In genomic region chr10:73584737-73585136, GRCh38 we compare ENCODE assay signal across 19 cellular contexts. TPM values are rescaled to one million over a fixed set of nuclear protein-coding genes. Genes with fewer than 3 reads are reported as not detected.
DNase-seq lines count a peak whose midpoint lies in the region; ATAC-seq and TF ChIP-seq lines count a peak whose summit lies in the region.
"Had no signal": no experiment of that assay in that cellular context is flagged by ENCODE, and none has a peak within 500 bp of the region (broad histone marks: within the 10 kb centered on the region; RNA-seq: fewer than 3 reads in every experiment).

No MANE protein-coding gene starts in this region.

- no peak overlapping the region for H3K4me2 ChIP-seq in osteoblast (ENCODE audit: insufficient read depth, low read length)
- H3K4me2 ChIP-seq: KMS-11 had no signal

- H4K20me1 ChIP-seq in osteoblast (ENCODE audit: insufficient read depth, low read length): no peaks in the 10 kb centered on the region

- H3K4me1 ChIP-seq in osteoblast (ENCODE audit: insufficient read depth, low read length): peaks cover 28% of the 10 kb centered on the region

- ATAC-seq in HG02870 (IDR thresholded peaks at IDR 0.05; ENCODE audit: unreplicated experiment): no peak
- ATAC-seq: activated T-helper 17 cell treated with anti-CD3 and anti-CD28 coated beads, Interleukin-2, amount 50 U/mL, for 72 hours had no signal

- H3K27me3 ChIP-seq in osteoblast (ENCODE audit: insufficient read depth, low read length): no peaks in the 10 kb centered on the region
- H3K27me3 ChIP-seq in brain microvascular endothelial cell (replicated peaks): no peaks in the 10 kb centered on the region
- H3K27me3 ChIP-seq: ascending aorta had no signal

- no peak overlapping the region for H2AFZ ChIP-seq in osteoblast (ENCODE audit: low read length)

- no peaks in the 10 kb centered on the region for H3K36me3 ChIP-seq in osteoblast (ENCODE audit: insufficient read depth, low read length)
- H3K36me3 ChIP-seq in brain microvascular endothelial cell (replicated peaks): no peaks in the 10 kb centered on the region
- H3K36me3 ChIP-seq: ascending aorta had no signal

- DNase-seq in Daoy (ENCODE audit: low read depth): peak; percentile 16
- peak; percentile 63 for DNase-seq in HT1080 (ENCODE audit: low read depth)
- no peak for DNase-seq in caudate nucleus (lab: John Stamatoyannopoulos, UW)
- peak; percentile 22 for DNase-seq in osteoblast (ENCODE audit: insufficient read length, low spot score, missing footprints)
- no peak for DNase-seq in NOMO-1 treated with DMSO at 0.1 percent for 48 hours (lab: John Stamatoyannopoulos, UW; ENCODE audit: unreplicated experiment)
- DNase-seq in middle frontal gyrus (ENCODE audit: extremely low spot score, low spot score): no peak
- no peak for DNase-seq in brain microvascular endothelial cell
- DNase-seq: activated CD4-positive, alpha-beta T cell treated with anti-CD3 and anti-CD28 coated beads, Interleukin-2, amount 50 U/mL, for 4 hours; C1 segment of cervical spinal cord; foreskin melanocyte; NCI-H1694 treated with DMSO at 0.1 percent for 48 hours; NCI-H748 treated with DMSO at 0.1 percent for 48 hours; Right ventricle myocardium superior; T-helper 9 cell had no signal

- peaks cover 3% of the 10 kb centered on the region for H3K9me3 ChIP-seq in osteoblast (ENCODE audit: low read depth, low read length)
- H3K9me3 ChIP-seq: ascending aorta had no signal

- H3K4me3 ChIP-seq in osteoblast (ENCODE audit: insufficient read depth, low read length): no peak overlapping the region
- no peak overlapping the region for H3K4me3 ChIP-seq in brain microvascular endothelial cell (ENCODE audit: low read depth, low read length)
- H3K4me3 ChIP-seq: ascending aorta had no signal

- H3K27ac ChIP-seq in caudate nucleus (ENCODE audit: low read depth, low read length) (peak overlapping the region; percentile 9), osteoblast (ENCODE audit: low read depth, low read length) (no peak overlapping the region), brain microvascular endothelial cell (no peak overlapping the region)
- H3K27ac ChIP-seq: ascending aorta, KMS-11 had no signal

- TF ChIP-seq CTCF in osteoblast (IDR thresholded peaks at IDR 0.05; ENCODE audit: extremely low read depth, low read depth, low read length) (no peak), brain microvascular endothelial cell (IDR thresholded peaks at IDR 0.05; ENCODE audit: low read depth, low read length, missing control alignments) (no peak)

- H3K79me2 ChIP-seq in osteoblast (ENCODE audit: insufficient read depth, low read length): peaks cover 2% of the 10 kb centered on the region

- in situ Hi-C loops in brain microvascular endothelial cell (cut with HindIII; ENCODE audit: low pct_ligation_motif_present, low sequenced_read_pairs): no loop called here

RNA-seq across cellular contexts. Expression of gene USP54, which starts 6.4 kb away (rescaled TPM):
- total RNA-seq in Daoy (2014; rRNA removed; shearing (Covaris generic)): 12.1 and 19.1 TPM in 2 replicates
- 12.4 and 15.9 TPM in 2 replicates for total RNA-seq in HT1080 (2014; rRNA removed; shearing (Covaris generic))
- 9.7 and 12.1 TPM in 2 replicates for polyA plus RNA-seq in HT1080 (2015; cell fraction: cytosol; rRNA removed)
- 35.2 and 37.1 TPM in 2 replicates for polyA plus RNA-seq in HT1080 (2015; cell fraction: nucleus; rRNA removed)
- total RNA-seq in osteoblast: 23.0 and 25.0 TPM in 2 replicates

RNA-seq across cellular contexts. Expression of gene MYOZ1, which starts 56.5 kb away (rescaled TPM):
- not detected in 2 replicates for total RNA-seq in Daoy (2014; rRNA removed; shearing (Covaris generic))
- not detected in 2 replicates for total RNA-seq in HT1080 (2014; rRNA removed; shearing (Covaris generic))
- not detected in 2 replicates for polyA plus RNA-seq in HT1080 (2015; cell fraction: cytosol; rRNA removed)
- not detected in 2 replicates for polyA plus RNA-seq in HT1080 (2015; cell fraction: nucleus; rRNA removed)
- total RNA-seq in osteoblast: not detected in 2 replicates
- total RNA-seq: activated T-helper 17 cell treated with anti-CD3 and anti-CD28 coated beads, Interleukin-2, amount 50 U/mL, for 72 hours had no signal
- polyA plus RNA-seq: keratinocyte had no signal

Comparison
In these comparisons a context has a peak if more than half of its experiments do, and no peak if none do; other contexts are left out.
1. DNase-seq: peak in Daoy (single experiment), HT1080 (single experiment) and osteoblast (single experiment); none in caudate nucleus (0 of 61), NOMO-1 treated with DMSO at 0.1 percent for 48 hours (single experiment), middle frontal gyrus (single experiment) and brain microvascular endothelial cell (single experiment).